ENCODE assay signal across 21 cellular contexts in genomic region chr19:8192227-8192820, GRCh38. TPM values are rescaled to one million over a fixed set of nuclear protein-coding genes. Genes with fewer than 3 reads are reported as not detected.
DNase-seq lines count a peak whose midpoint lies in the region; ATAC-seq and TF ChIP-seq lines count a peak whose summit lies in the region.
"Had no signal": no experiment of that assay in that cellular context is flagged by ENCODE, and none has a peak within 500 bp of the region (broad histone marks: within the 10 kb centered on the region; RNA-seq: fewer than 3 reads in every experiment).

No MANE protein-coding gene starts in this region.

- no peaks in the 10 kb centered on the region for H3K79me2 ChIP-seq in neural progenitor cell (ENCODE audit: low read depth)

- H3K9me3 Mint-ChIP-seq in activated CD4-positive, alpha-beta T cell treated with anti-CD3 and anti-CD28 coated beads, Interleukin-2, amount 10 ng/mL, durations not matched to agents 24 days and 14 days: no peaks in the 10 kb centered on the region
- no peaks in the 10 kb centered on the region for H3K9me3 Mint-ChIP-seq in central memory CD8-positive, alpha-beta T cell
- H3K9me3 Mint-ChIP-seq in neural progenitor cell: no peaks in the 10 kb centered on the region
- H3K9me3 Mint-ChIP-seq: brain, nephron had no signal

- no peaks in the 10 kb centered on the region for H3K36me3 ChIP-seq in neural progenitor cell
- H3K36me3 ChIP-seq: right atrium auricular region, upper lobe of right lung had no signal

- H3K4me3 ChIP-seq in neural progenitor cell: no peak overlapping the region
- H3K4me3 ChIP-seq: PC-9, right atrium auricular region, upper lobe of right lung had no signal

- peak overlapping the region; percentile 71 for H3K27ac Mint-ChIP-seq in activated CD4-positive, alpha-beta T cell treated with anti-CD3 and anti-CD28 coated beads, Interleukin-2, amount 10 ng/mL, durations not matched to agents 24 days and 14 days
- H3K27ac Mint-ChIP-seq in central memory CD8-positive, alpha-beta T cell (ENCODE audit: low read depth): peak overlapping the region; percentile 98
- no peak overlapping the region for H3K27ac Mint-ChIP-seq in neural progenitor cell
- H3K27ac Mint-ChIP-seq: brain had no signal

- H3K4me2 ChIP-seq in neural progenitor cell: no peak overlapping the region
- H3K4me2 ChIP-seq: PC-9 had no signal

- H3K4me1 ChIP-seq in neural progenitor cell: peaks cover 25% of the 10 kb centered on the region

- no peaks in the 10 kb centered on the region for H3K27me3 ChIP-seq in neural progenitor cell
- H3K27me3 ChIP-seq: right atrium auricular region, upper lobe of right lung had no signal

- H3K9me3 ChIP-seq in neural progenitor cell (ENCODE audit: low read depth): no peaks in the 10 kb centered on the region
- H3K9me3 ChIP-seq: right atrium auricular region, upper lobe of right lung had no signal

- H3K4me1 Mint-ChIP-seq in activated CD4-positive, alpha-beta T cell treated with anti-CD3 and anti-CD28 coated beads, Interleukin-2, amount 10 ng/mL, durations not matched to agents 24 days and 14 days: peaks cover 43% of the 10 kb centered on the region
- H3K4me1 Mint-ChIP-seq in central memory CD8-positive, alpha-beta T cell: peaks cover 55% of the 10 kb centered on the region
- peaks cover 28% of the 10 kb centered on the region for H3K4me1 Mint-ChIP-seq in neural progenitor cell

- TF ChIP-seq CTCF in neural progenitor cell (IDR thresholded peaks at IDR 0.05): no peak

- DNase-seq in activated CD4-positive, alpha-beta T cell treated with anti-CD3 and anti-CD28 coated beads, Interleukin-2, amount 10 ng/mL, durations not matched to agents 24 days and 14 days: no peak
- DNase-seq in activated CD4-positive, alpha-beta T cell treated with anti-CD3 and anti-CD28 coated beads for 4 hours: no peak
- DNase-seq in NAMALWA (ENCODE audit: low spot score) (peak; percentile 59), neural progenitor cell (ENCODE audit: low spot score) (peak; percentile 54), SK-N-DZ (ENCODE audit: low spot score) (no peak)
- DNase-seq in central memory CD8-positive, alpha-beta T cell (ENCODE audit: low spot score in 2 of 2): no peak
- DNase-seq in activated effector memory CD4-positive, alpha-beta T cell treated with anti-CD3 and anti-CD28 coated beads, Interleukin-2, amount 50 U/mL, for 16 hours: no peak
- DNase-seq: Calu3; hypothalamus; NCI-H1436; NCI-H446 treated with DMSO at 0.1 percent for 48 hours; PC-9; stimulated activated CD4-positive, alpha-beta T cell treated with anti-CD3 and anti-CD28 coated beads, Interleukin-4, amount 100 ng/mL, for 1 hour; upper lobe of right lung had no signal

- H3K27ac ChIP-seq in neural progenitor cell: no peak overlapping the region
- H3K27ac ChIP-seq: PC-9, right atrium auricular region, upper lobe of right lung had no signal

- intact Hi-C loops in activated CD4-positive, alpha-beta T cell treated with anti-CD3 and anti-CD28 coated beads, Interleukin-2, amount 10 ng/mL, durations not matched to agents 24 days and 14 days (cut with micrococcal nuclease): no loop called here

- peaks cover 20% of the 10 kb centered on the region for H3F3A ChIP-seq in neural progenitor cell (ENCODE audit: low read depth)

- H4K20me1 ChIP-seq in neural progenitor cell (ENCODE audit: low read depth): no peaks in the 10 kb centered on the region

- no peak for ATAC-seq in central memory CD8-positive, alpha-beta T cell (replicated peaks; ENCODE audit: extremely low read depth, poor library complexity, severe bottlenecking)
- no peak for ATAC-seq in HG03108 (IDR thresholded peaks at IDR 0.05; ENCODE audit: unreplicated experiment)
- ATAC-seq: activated CD4-positive, CD25-positive, alpha-beta regulatory T cell treated with anti-CD3 and anti-CD28 coated beads, Interleukin-2, amount 50 U/mL, for 24 hours; upper lobe of right lung had no signal

- H3K27me3 Mint-ChIP-seq in activated CD4-positive, alpha-beta T cell treated with anti-CD3 and anti-CD28 coated beads, Interleukin-2, amount 10 ng/mL, durations not matched to agents 24 days and 14 days: no peaks in the 10 kb centered on the region
- H3K27me3 Mint-ChIP-seq in central memory CD8-positive, alpha-beta T cell: no peaks in the 10 kb centered on the region
- H3K27me3 Mint-ChIP-seq in neural progenitor cell (ENCODE audit: insufficient read depth, low read depth): peaks cover 9% of the 10 kb centered on the region
- H3K27me3 Mint-ChIP-seq: brain had no signal

- no peaks in the 10 kb centered on the region for H3K36me3 Mint-ChIP-seq in activated CD4-positive, alpha-beta T cell treated with anti-CD3 and anti-CD28 coated beads, Interleukin-2, amount 10 ng/mL, durations not matched to agents 24 days and 14 days (ENCODE audit: low read depth)
- peaks cover 7% of the 10 kb centered on the region for H3K36me3 Mint-ChIP-seq in central memory CD8-positive, alpha-beta T cell (ENCODE audit: insufficient read depth)
- H3K36me3 Mint-ChIP-seq in neural progenitor cell: no peaks in the 10 kb centered on the region
- H3K36me3 Mint-ChIP-seq: brain had no signal

- no peak overlapping the region for H2AFZ ChIP-seq in neural progenitor cell (replicated peaks)
- H2AFZ ChIP-seq: PC-9 had no signal

- H3K9ac ChIP-seq in neural progenitor cell: no peak overlapping the region

- H3K4me3 Mint-ChIP-seq in activated CD4-positive, alpha-beta T cell treated with anti-CD3 and anti-CD28 coated beads, Interleukin-2, amount 10 ng/mL, durations not matched to agents 24 days and 14 days: no peak overlapping the region
- no peak overlapping the region for H3K4me3 Mint-ChIP-seq in central memory CD8-positive, alpha-beta T cell
- H3K4me3 Mint-ChIP-seq in neural progenitor cell: no peak overlapping the region
- H3K4me3 Mint-ChIP-seq: brain, nephron had no signal

RNA-seq across cellular contexts. Expression of gene CERS4, which starts 16.8 kb away (rescaled TPM):
- total RNA-seq in activated CD4-positive, alpha-beta T cell treated with anti-CD3 and anti-CD28 coated beads, Interleukin-2, amount 10 ng/mL, durations not matched to agents 24 days and 14 days: 30.3 and 30.6 TPM in 2 replicates
- total RNA-seq in neural progenitor cell (ENCODE audit: low replicate concordance): 34.1 and 76.0 TPM in 2 replicates
- 24.1 and 31.8 TPM in 2 replicates for polyA plus RNA-seq in SK-N-DZ (2014; cell fraction: cytosol; rRNA removed)
- polyA plus RNA-seq in SK-N-DZ (2014; cell fraction: nucleus; rRNA removed): 22.3 and 25.7 TPM in 2 replicates

RNA-seq across cellular contexts. Expression of gene FBN3, which starts 42.9 kb away (rescaled TPM):
- total RNA-seq in activated CD4-positive, alpha-beta T cell treated with anti-CD3 and anti-CD28 coated beads, Interleukin-2, amount 10 ng/mL, durations not matched to agents 24 days and 14 days: not detected in 2 replicates
- total RNA-seq in neural progenitor cell (ENCODE audit: low replicate concordance): 23.0 and 33.0 TPM in 2 replicates
- polyA plus RNA-seq in SK-N-DZ (2014; cell fraction: cytosol; rRNA removed): 0.13 and 0.20 TPM in 2 replicates
- 0.41 and 0.47 TPM in 2 replicates for polyA plus RNA-seq in SK-N-DZ (2014; cell fraction: nucleus; rRNA removed)
- total RNA-seq: Calu3, dermis microvascular lymphatic vessel endothelial cell, H4, PC-9, right atrium auricular region had no signal

Comparison
In these comparisons a context has a peak if more than half of its experiments do, and no peak if none do; other contexts are left out.
1. DNase-seq: peak in NAMALWA (single experiment) and neural progenitor cell (single experiment); none in activated CD4-positive, alpha-beta T cell treated with anti-CD3 and anti-CD28 coated beads, Interleukin-2, amount 10 ng/mL, durations not matched to agents 24 days and 14 days (single experiment), activated CD4-positive, alpha-beta T cell treated with anti-CD3 and anti-CD28 coated beads for 4 hours (0 of 2), central memory CD8-positive, alpha-beta T cell (0 of 2), SK-N-DZ (single experiment) and activated effector memory CD4-positive, alpha-beta T cell treated with anti-CD3 and anti-CD28 coated beads, Interleukin-2, amount 50 U/mL, for 16 hours (single experiment).
2. RNA of gene FBN3, which starts 42.9 kb away (total RNA-seq): 23.0 to 33.0 TPM in neural progenitor cell; not detected in activated CD4-positive, alpha-beta T cell treated with anti-CD3 and anti-CD28 coated beads, Interleukin-2, amount 10 ng/mL, durations not matched to agents 24 days and 14 days; every median in the first group is over 10 times any median in the second.